In genomic region chr20:13423472-13424173, GRCh38 we compare ENCODE assay signal across 1 cellular context.
TF ChIP-seq lines count a peak whose summit lies in the region.

No MANE protein-coding gene starts in this region.

TF ChIP-seq in HepG2, 621 proteins besides CTCF, POLR2A, EP300 and RAD21 (continued from another document):
- TF ChIP-seq AFF4 (CRISPR knock-in tag; IDR thresholded peaks at IDR 0.05): no peak
- no peak for TF ChIP-seq TRAFD1 (CRISPR knock-in tag; IDR thresholded peaks at IDR 0.05; ENCODE audit: borderline replicate concordance)
- TF ChIP-seq ELF3 (CRISPR knock-in tag; IDR thresholded peaks at IDR 0.05): peak; percentile 96
- peak; percentile 50 for TF ChIP-seq RARA (CRISPR knock-in tag; IDR thresholded peaks at IDR 0.05)
- TF ChIP-seq ZGPAT (CRISPR knock-in tag; IDR thresholded peaks at IDR 0.05): 0 out of 2 replicates have a peak, but pooled peaks have one; percentile 51
- peak; percentile 78 for TF ChIP-seq ARID3A (IDR thresholded peaks at IDR 0.05; ENCODE audit: low read depth, low read length)
- TF ChIP-seq HOMEZ (CRISPR knock-in tag; IDR thresholded peaks at IDR 0.05; ENCODE audit: low read depth): peak; percentile 49; the same call in 1 of the 2 replicates
- no peak for TF ChIP-seq MAX (IDR thresholded peaks at IDR 0.05)
- no peak for TF ChIP-seq WIZ (CRISPR knock-in tag; IDR thresholded peaks at IDR 0.05)
- peak; percentile 65 for TF ChIP-seq BCL6 (CRISPR knock-in tag; IDR thresholded peaks at IDR 0.05)
- no peak for TF ChIP-seq ZNF879 (CRISPR knock-in tag; IDR thresholded peaks at IDR 0.05)
- no peak for TF ChIP-seq ZNF747 (CRISPR knock-in tag; IDR thresholded peaks at IDR 0.05; ENCODE audit: borderline replicate concordance)
- TF ChIP-seq CERS6 (CRISPR knock-in tag; IDR thresholded peaks at IDR 0.05): no peak
